In the genomic region with DNA sequence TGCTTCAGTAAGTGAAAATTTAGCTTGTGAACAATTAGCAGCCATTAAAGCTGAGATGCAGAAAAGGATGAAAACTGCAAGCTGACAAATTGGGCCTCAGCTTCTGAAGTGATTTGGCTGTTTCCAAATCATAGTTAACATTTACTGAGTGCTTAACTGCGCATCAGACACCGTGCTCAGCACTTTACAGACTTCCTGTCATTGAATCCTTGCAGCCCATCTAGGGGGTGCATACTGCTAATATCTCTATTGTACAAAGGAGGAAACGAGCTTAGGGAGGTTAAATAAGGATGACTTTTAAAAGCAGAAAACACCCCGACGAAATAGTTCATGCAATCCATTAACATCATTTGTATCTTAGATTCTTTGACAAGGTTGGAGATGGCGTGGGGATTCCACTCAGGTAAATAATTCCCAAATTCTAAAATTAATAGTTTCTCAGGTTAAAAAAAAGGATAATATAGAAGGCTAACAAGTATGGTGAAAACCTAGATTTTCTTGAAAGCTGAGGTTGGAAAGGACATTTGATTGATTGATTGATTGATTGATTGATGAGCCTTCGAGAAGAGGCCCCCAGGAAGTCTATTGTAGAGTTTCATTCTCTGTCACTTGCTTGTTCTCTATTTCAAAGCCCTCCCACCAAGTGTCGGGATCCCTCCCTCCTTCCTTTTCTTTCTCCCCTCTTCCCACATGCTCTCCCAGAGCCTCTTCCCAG, we compare ENCODE assay signal across 21 cellular contexts.
"Had no signal": no experiment of that assay in that cellular context is flagged by ENCODE, and none has a peak within 500 bp of the region (broad histone marks: within the 10 kb centered on the region; RNA-seq: fewer than 3 reads in every experiment).

No MANE protein-coding gene starts in this region.

- H3K4me2 ChIP-seq: smooth muscle cell had no signal

- H3K4me3 Mint-ChIP-seq: activated B cell treated with CpG ODN at 0.5 μM for 24 hours; activated CD8-positive, alpha-beta T cell treated with anti-CD3 and anti-CD28 coated beads for 36 hours; activated naive CD8-positive, alpha-beta T cell treated with anti-CD3 and anti-CD28 coated beads for 36 hours; activated T-helper 1 cell treated with anti-CD3 and anti-CD28 coated beads, Interleukin-12 subunit alpha, Interleukin-12 subunit beta, Interleukin-2, Interleukin-4 antibody, amounts not matched to agents 30 ng/mL and 10 ng/mL and 1 ng/mL, durations not matched to agents 14 hours and 24 hours and 36 hours; type B pancreatic cell had no signal

- FAIRE-seq: TTC549 had no signal

- H3K4me3 ChIP-seq: body of pancreas, colonic mucosa, lower lobe of right lung, smooth muscle cell, suprapubic skin had no signal

- H3K27ac ChIP-seq: body of pancreas, colonic mucosa, lower lobe of right lung, neutrophil, suprapubic skin had no signal

- H3K27me3 ChIP-seq: body of pancreas, colonic mucosa had no signal

- H3K27ac Mint-ChIP-seq: activated B cell treated with CpG ODN at 0.5 μM for 24 hours; activated CD8-positive, alpha-beta T cell treated with anti-CD3 and anti-CD28 coated beads for 36 hours; activated naive CD8-positive, alpha-beta T cell treated with anti-CD3 and anti-CD28 coated beads for 36 hours; activated T-helper 1 cell treated with anti-CD3 and anti-CD28 coated beads, Interleukin-12 subunit alpha, Interleukin-12 subunit beta, Interleukin-2, Interleukin-4 antibody, amounts not matched to agents 30 ng/mL and 10 ng/mL and 1 ng/mL, durations not matched to agents 14 hours and 24 hours and 36 hours; type B pancreatic cell had no signal

- H3K9me3 Mint-ChIP-seq: activated B cell treated with CpG ODN at 0.5 μM for 24 hours; activated CD8-positive, alpha-beta T cell treated with anti-CD3 and anti-CD28 coated beads for 36 hours; activated naive CD8-positive, alpha-beta T cell treated with anti-CD3 and anti-CD28 coated beads for 36 hours; activated T-helper 1 cell treated with anti-CD3 and anti-CD28 coated beads, Interleukin-12 subunit alpha, Interleukin-12 subunit beta, Interleukin-2, Interleukin-4 antibody, amounts not matched to agents 30 ng/mL and 10 ng/mL and 1 ng/mL, durations not matched to agents 14 hours and 24 hours and 36 hours; type B pancreatic cell had no signal

- H3K4me1 Mint-ChIP-seq: activated B cell treated with CpG ODN at 0.5 μM for 24 hours had no signal

- H3K4me1 ChIP-seq: colonic mucosa, lower lobe of right lung, suprapubic skin had no signal

- DNase-seq: activated B cell treated with CpG ODN at 0.5 μM for 24 hours; activated CD4-positive, alpha-beta T cell treated with anti-CD3 and anti-CD28 coated beads for 48 hours; activated CD8-positive, alpha-beta T cell treated with anti-CD3 and anti-CD28 coated beads for 36 hours; activated naive CD8-positive, alpha-beta T cell treated with anti-CD3 and anti-CD28 coated beads for 36 hours; amygdala; body of pancreas; central memory CD4-positive, alpha-beta T cell; effector CD4-positive, alpha-beta T cell; foreskin melanocyte; lower lobe of right lung; posterior cingulate gyrus; stimulated activated CD4-positive, alpha-beta T cell treated with anti-CD3 and anti-CD28 coated beads, Interleukin-4, amount 100 ng/mL, for 4 hours; stimulated activated CD8-positive, alpha-beta memory T cell treated with anti-CD3 and anti-CD28 coated beads, Interleukin-4, amount 100 ng/mL, for 48 hours; stimulated activated naive CD8-positive, alpha-beta T cell treated with anti-CD3 and anti-CD28 coated beads, Interleukin-15, Interleukin-2, amounts not matched to agents 100 U/mL and 50 U/mL, for 24 hours had no signal

- H3K36me3 Mint-ChIP-seq: activated naive CD8-positive, alpha-beta T cell treated with anti-CD3 and anti-CD28 coated beads for 36 hours; type B pancreatic cell had no signal

- H3K36me3 ChIP-seq: colonic mucosa, lower lobe of right lung, neutrophil, suprapubic skin had no signal

- H3K9me3 ChIP-seq: body of pancreas, colonic mucosa, lower lobe of right lung, neutrophil, suprapubic skin had no signal

- ATAC-seq: activated CD8-positive, alpha-beta T cell treated with anti-CD3 and anti-CD28 coated beads for 36 hours; body of pancreas; lower lobe of right lung; stimulated activated naive CD8-positive, alpha-beta T cell treated with anti-CD3 and anti-CD28 coated beads, Interleukin-15, Interleukin-2, amounts not matched to agents 100 U/mL and 50 U/mL, for 24 hours had no signal
